Comparison of ENCODE assay signal across 22 cellular contexts in genomic region chr18:6963452-6964097, GRCh38.
DNase-seq lines count a peak whose midpoint lies in the region; ATAC-seq, FAIRE-seq and TF ChIP-seq lines count a peak whose summit lies in the region.
"Had no signal": no experiment of that assay in that cellular context is flagged by ENCODE, and none has a peak within 500 bp of the region (broad histone marks: within the 10 kb centered on the region; RNA-seq: fewer than 3 reads in every experiment).

No MANE protein-coding gene starts in this region.

- in situ Hi-C loops in HepG2 (cut with HindIII; ENCODE audit: extremely low pct_ligation_motif_present, low pct_unique_long_range_greater_than_20kb), result no loop called here

- TF ChIP-seq POLR2A in HepG2 (IDR thresholded peaks at IDR 0.05; ENCODE audit: insufficient read depth in 1 of 2, low read depth in 2 of 2, low read length in 2 of 2) (no peak), right lobe of liver (IDR thresholded peaks at IDR 0.05) (no peak), uterus (IDR thresholded peaks at IDR 0.05) (no peak)

- peak overlapping the region; percentile 77 for H3K27ac Mint-ChIP-seq in progenitor cell of endocrine pancreas

- peaks cover 49% of the 10 kb centered on the region for H3K4me1 ChIP-seq in HepG2 (ENCODE audit: insufficient read depth, low read length)
- H3K4me1 ChIP-seq in right lobe of liver, result no peaks in the 10 kb centered on the region
- no peaks in the 10 kb centered on the region for H3K4me1 ChIP-seq in uterus
- H3K4me1 ChIP-seq: BE2C, Peyer's patch had no signal

- peak overlapping the region in 1 of 3 experiments; percentile 41; a peak in 1 of 6 replicates for H3K4me3 ChIP-seq in HepG2 (replicated peaks in 1 of 3; ENCODE audit: insufficient read depth in 1 of 3, low read depth in 2 of 3, low read length in 3 of 3)
- H3K4me3 ChIP-seq in right lobe of liver, result no peak overlapping the region
- no peak overlapping the region for H3K4me3 ChIP-seq in uterus
- H3K4me3 ChIP-seq: Peyer's patch, SK-N-MC had no signal

- no peak overlapping the region for H3K4me3 Mint-ChIP-seq in progenitor cell of endocrine pancreas (ENCODE audit: low read depth)

- H3K9ac ChIP-seq in HepG2 (ENCODE audit: insufficient read depth, low read depth, low read length), result peak overlapping the region; percentile 44; the same call in 1 of the 2 replicates

- peak overlapping the region; percentile 64 for H3K4me2 ChIP-seq in HepG2 (ENCODE audit: low read depth, low read length)

- peaks cover 7% of the 10 kb centered on the region for H3K4me1 Mint-ChIP-seq in progenitor cell of endocrine pancreas (ENCODE audit: low read depth)

- DNase-seq in HepG2 (ENCODE audit: low spot score), result peak; percentile 55
- no peak for DNase-seq in right lobe of liver
- DNase-seq in foreskin melanocyte, result peak; percentile 74
- DNase-seq in progenitor cell of endocrine pancreas (ENCODE audit: low spot score, unreplicated experiment), result no peak
- no peak for DNase-seq in uterus
- DNase-seq: 8988T, ACHN, BE2C, KBM-7, NCI-H1105 treated with DMSO at 0.1 percent for 48 hours, NCI-H146, NCI-H1930, NCI-H2107, NCI-H446 treated with DMSO at 0.1 percent for 48 hours, NCI-H526 treated with DMSO at 0.1 percent for 48 hours, Peyer's patch, SHP77 treated with DMSO at 0.1 percent for 48 hours had no signal

- WGBS in HepG2 (ENCODE audit: low lambda C conversion rate), result 56% methylated on average over 2 of the region's 2 CpGs
- 78% methylated on average over 1 of the region's 2 CpGs for WGBS in right lobe of liver (ENCODE audit: insufficient coverage, low coverage, low lambda C conversion rate, missing lambda C conversion rate)

- POLR2A ChIA-PET in HepG2 (lab: Yijun Ruan, JAX), result no interaction called here

- TF ChIP-seq CTCF in HepG2 (CRISPR knock-in tag; IDR thresholded peaks at IDR 0.05) (no peak), right lobe of liver (IDR thresholded peaks at IDR 0.05) (no peak), progenitor cell of endocrine pancreas (IDR thresholded peaks at IDR 0.05; ENCODE audit: unreplicated experiment) (no peak), uterus (IDR thresholded peaks at IDR 0.05) (no peak)

- no peak overlapping the region for H2AFZ ChIP-seq in HepG2 (ENCODE audit: low read length)

- no peaks in the 10 kb centered on the region for H3K79me2 ChIP-seq in HepG2 (ENCODE audit: insufficient read depth, low read length)

- FAIRE-seq in HepG2 (lab: Jason Lieb, UNC), result peak; percentile 21
- FAIRE-seq: GM19239, HTR-8/SVneo had no signal

- H3K36me3 ChIP-seq in HepG2 (replicated peaks in 1 of 2; ENCODE audit: control insufficient read depth in 1 of 2, insufficient read depth in 2 of 2, low read length in 2 of 2) (no peaks in the 10 kb centered on the region), right lobe of liver (no peaks in the 10 kb centered on the region), uterus (no peaks in the 10 kb centered on the region)
- H3K36me3 ChIP-seq: BE2C, Peyer's patch had no signal

- BruUV-seq in HepG2 (replicated peaks; lab: Mats Ljungman, UMichigan), result no TSS peak

- peaks cover 61% of the 10 kb centered on the region for H3K36me3 Mint-ChIP-seq in progenitor cell of endocrine pancreas (ENCODE audit: insufficient read depth)

- ATAC-seq in HepG2, result peak; percentile 78
- no peak for ATAC-seq in right lobe of liver
- no peak for ATAC-seq in HG03378 (IDR thresholded peaks at IDR 0.05; ENCODE audit: unreplicated experiment)
- no peak for ATAC-seq in HG02588 (IDR thresholded peaks at IDR 0.05; ENCODE audit: unreplicated experiment)

- TF ChIP-seq EP300 in HepG2 (IDR thresholded peaks at IDR 0.05; ENCODE audit: low read depth in 2 of 2, low read length in 2 of 2), result 0 out of 4 replicates have a peak, but pooled peaks of 1 of the 2 experiments have one; percentile 43
- no peak for TF ChIP-seq EP300 in HepG2 (CRISPR knock-in tag; IDR thresholded peaks at IDR 0.05; ENCODE audit: borderline replicate concordance)

- H3K27me3 Mint-ChIP-seq in progenitor cell of endocrine pancreas, result no peaks in the 10 kb centered on the region

- intact Hi-C loops in HepG2 (cut with micrococcal nuclease; ENCODE audit: unreplicated experiment), result no loop called here
- intact Hi-C loops in right lobe of liver (cut with DNase I), result no loop called here
- intact Hi-C loops in uterus (cut with DNase I; ENCODE audit: low total_unique reads), result no loop called here

- no peaks in the 10 kb centered on the region for H3K9me3 ChIP-seq in HepG2 (ENCODE audit: low read length)
- H3K9me3 ChIP-seq in right lobe of liver, result no peaks in the 10 kb centered on the region
- H3K9me3 ChIP-seq in uterus, result no peaks in the 10 kb centered on the region
- H3K9me3 ChIP-seq: BE2C, Peyer's patch had no signal

- CTCF ChIA-PET in HepG2 (lab: Yijun Ruan, JAX; ENCODE audit: low intra/inter-chr PET ratio, low total read pairs), result no interaction called here

- H4K20me1 ChIP-seq in HepG2 (ENCODE audit: insufficient read depth, low read length), result no peaks in the 10 kb centered on the region

- no peak for TF ChIP-seq RAD21 in HepG2 (CRISPR knock-in tag; IDR thresholded peaks at IDR 0.05)

- peaks cover 4% of the 10 kb centered on the region for H3K9me3 Mint-ChIP-seq in progenitor cell of endocrine pancreas (ENCODE audit: low read depth)

- H3K27me3 ChIP-seq in HepG2 (ENCODE audit: control insufficient read depth in 1 of 2, insufficient read depth in 2 of 2, low read length in 2 of 2) (no peaks in the 10 kb centered on the region), right lobe of liver (no peaks in the 10 kb centered on the region), uterus (no peaks in the 10 kb centered on the region)
- H3K27me3 ChIP-seq: BE2C, Peyer's patch had no signal

- H3K27ac ChIP-seq in HepG2 (ENCODE audit: extremely low read length, insufficient read depth, low read length) (peak overlapping the region; percentile 76), right lobe of liver (no peak overlapping the region), uterus (no peak overlapping the region)
- H3K27ac ChIP-seq: Peyer's patch, SK-N-MC had no signal

TF ChIP-seq in HepG2, 621 proteins besides CTCF, POLR2A, EP300 and RAD21 (continues in another document):
- TF ChIP-seq ZBTB25 (CRISPR knock-in tag; IDR thresholded peaks at IDR 0.05) (no peak), EHMT2 (IDR thresholded peaks at IDR 0.05; ENCODE audit: borderline replicate concordance, low read depth, low read length) (0 out of 2 replicates have a peak, but pooled peaks have one; percentile 27), DPF2 (CRISPR knock-in tag; IDR thresholded peaks at IDR 0.05; ENCODE audit: borderline replicate concordance, low read depth) (no peak), CHD4 (IDR thresholded peaks at IDR 0.05; ENCODE audit: borderline replicate concordance, low read length) (peak; percentile 51; the same call in 1 of the 2 replicates), HNF1A (IDR thresholded peaks at IDR 0.05; ENCODE audit: low read depth) (peak; percentile 45; the same call in 1 of the 2 replicates), HNF1A (CRISPR knock-in tag; IDR thresholded peaks at IDR 0.05; ENCODE audit: borderline replicate concordance) (no peak), SOX5 (CRISPR knock-in tag; IDR thresholded peaks at IDR 0.05; ENCODE audit: borderline replicate concordance) (peak; percentile 84; the same call in 1 of the 2 replicates)

Comparison
In these comparisons a context has a peak if more than half of its experiments do, and no peak if none do; other contexts are left out.
1. DNase-seq: peak in HepG2 (single experiment) and foreskin melanocyte (single experiment); none in right lobe of liver (0 of 3), progenitor cell of endocrine pancreas (single experiment) and uterus (0 of 2).